Comparison of ENCODE assay signal across 9 cellular contexts in the genomic region with DNA sequence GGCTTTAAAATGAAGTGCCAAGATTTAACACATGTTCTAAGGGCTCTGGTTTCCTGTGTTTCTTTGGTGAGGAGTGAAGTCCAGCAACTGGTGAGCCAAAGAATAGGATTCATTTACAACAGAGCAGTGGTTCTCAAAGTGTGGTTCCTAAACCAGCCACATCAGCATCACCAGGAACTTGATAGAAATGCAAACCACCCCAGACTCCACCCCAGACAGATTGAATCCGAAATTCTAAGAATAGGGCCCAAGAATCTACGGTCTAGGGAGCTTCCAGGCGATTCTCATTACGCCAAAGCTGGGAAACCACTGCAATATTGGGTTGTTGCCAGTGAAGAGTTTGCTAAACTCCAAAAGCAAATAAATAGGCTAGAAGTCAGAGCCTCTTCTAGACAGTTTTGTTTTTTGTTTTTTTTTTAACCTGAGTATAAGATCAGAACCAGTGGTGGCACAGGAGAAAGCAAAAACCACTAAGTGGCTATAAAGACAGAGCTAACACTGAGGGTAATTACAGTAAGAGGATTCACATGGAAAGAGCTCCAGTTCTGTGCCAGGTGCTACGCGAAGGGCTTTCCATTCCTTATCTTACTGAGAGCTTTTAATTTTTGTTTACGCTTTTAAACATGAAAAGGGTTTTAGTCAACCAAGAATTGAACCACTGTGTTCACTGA. TPM values are rescaled to one million over a fixed set of nuclear protein-coding genes. Genes with fewer than 3 reads are reported as not detected.
DNase-seq lines count a peak whose midpoint lies in the region; ATAC-seq, FAIRE-seq and TF ChIP-seq lines count a peak whose summit lies in the region.
"Had no signal": no experiment of that assay in that cellular context is flagged by ENCODE, and none has a peak within 500 bp of the region (broad histone marks: within the 10 kb centered on the region; RNA-seq: fewer than 3 reads in every experiment).

No MANE protein-coding gene starts in this region.

- no peaks in the 10 kb centered on the region for H3K27me3 ChIP-seq in esophagus (ENCODE audit: control insufficient read depth in 1 of 2, insufficient read depth in 2 of 2, low read length in 2 of 2)
- H3K27me3 ChIP-seq: BLaER1 treated with 17β-estradiol and CSF1 and Interleukin-3, amounts not matched to agents 10 nM and 100 nM had no signal

- H3K4me1 Mint-ChIP-seq in nephron progenitor cell, result peaks cover 17% of the 10 kb centered on the region
- H3K4me1 Mint-ChIP-seq in activated T-helper 2 cell treated with anti-CD3 and anti-CD28 coated beads, Interferon-gamma antibody, Interleukin-2, Interleukin-4, amounts not matched to agents 10 μg/mL and 5 μg/mL and 100 μg/mL, durations not matched to agents 14 hours and 24 hours and 36 hours (ENCODE audit: low read depth), result no peaks in the 10 kb centered on the region

- no peak for TF ChIP-seq POLR2A in GM12891 (IDR thresholded peaks at IDR 0.05; ENCODE audit: low read depth, low read length)

- no peaks in the 10 kb centered on the region for H3K36me3 ChIP-seq in esophagus (ENCODE audit: control insufficient read depth in 2 of 2, insufficient read depth in 2 of 2, low read length in 1 of 2)
- H3K36me3 ChIP-seq: BLaER1 treated with 17β-estradiol and CSF1 and Interleukin-3, amounts not matched to agents 10 nM and 100 nM had no signal

- H3K4me1 ChIP-seq in esophagus (ENCODE audit: control insufficient read depth in 2 of 2, insufficient read depth in 2 of 2, low read length in 1 of 2), result peaks cover 0 to 3% of the 10 kb centered on the region in 2 donors

- H3K27ac Mint-ChIP-seq in nephron progenitor cell, result peak overlapping the region; percentile 59
- no peak overlapping the region for H3K27ac Mint-ChIP-seq in activated T-helper 2 cell treated with anti-CD3 and anti-CD28 coated beads, Interferon-gamma antibody, Interleukin-2, Interleukin-4, amounts not matched to agents 10 μg/mL and 5 μg/mL and 100 μg/mL, durations not matched to agents 14 hours and 24 hours and 36 hours

- ATAC-seq in GM19452 (IDR thresholded peaks at IDR 0.05; ENCODE audit: unreplicated experiment), result no peak

- H3K4me3 Mint-ChIP-seq in nephron progenitor cell, result no peak overlapping the region
- no peak overlapping the region for H3K4me3 Mint-ChIP-seq in activated T-helper 2 cell treated with anti-CD3 and anti-CD28 coated beads, Interferon-gamma antibody, Interleukin-2, Interleukin-4, amounts not matched to agents 10 μg/mL and 5 μg/mL and 100 μg/mL, durations not matched to agents 14 hours and 24 hours and 36 hours (ENCODE audit: low read depth)

- FAIRE-seq in GM12891 (lab: Jason Lieb, UNC), result no peak

- no peaks in the 10 kb centered on the region for H3K9me3 Mint-ChIP-seq in nephron progenitor cell
- H3K9me3 Mint-ChIP-seq in activated T-helper 2 cell treated with anti-CD3 and anti-CD28 coated beads, Interferon-gamma antibody, Interleukin-2, Interleukin-4, amounts not matched to agents 10 μg/mL and 5 μg/mL and 100 μg/mL, durations not matched to agents 14 hours and 24 hours and 36 hours, result no peaks in the 10 kb centered on the region

- intact Hi-C loops in activated T-helper 2 cell treated with anti-CD3 and anti-CD28 coated beads, Interferon-gamma antibody, Interleukin-2, Interleukin-4, amounts not matched to agents 10 μg/mL and 5 μg/mL and 100 μg/mL, durations not matched to agents 14 hours and 24 hours and 36 hours (cut with micrococcal nuclease), result no loop called here

- DNase-seq in AG09309 (ENCODE audit: low read depth) (peak; percentile 33), NCI-H2107 treated with DMSO at 0.1 percent for 48 hours (lab: John Stamatoyannopoulos, UW; ENCODE audit: unreplicated experiment) (peak; percentile 100), nephron progenitor cell (no peak), GM12891 (ENCODE audit: insufficient read length, low spot score) (no peak), SKM-1 treated with dmso at 0.1 percent for 144 hours (lab: John Stamatoyannopoulos, UW; ENCODE audit: unreplicated experiment) (no peak)
- DNase-seq in activated T-helper 2 cell treated with anti-CD3 and anti-CD28 coated beads, Interferon-gamma antibody, Interleukin-2, Interleukin-4, amounts not matched to agents 10 μg/mL and 5 μg/mL and 100 μg/mL, durations not matched to agents 14 hours and 24 hours and 36 hours (ENCODE audit: low spot score), result no peak

- peak overlapping the region; percentile 62 to 65 for H3K27ac ChIP-seq in esophagus (ENCODE audit: low read depth in 2 of 2, low read length in 1 of 2)
- H3K27ac ChIP-seq: BLaER1 treated with 17β-estradiol and CSF1 and Interleukin-3, amounts not matched to agents 10 nM and 100 nM had no signal

- no peaks in the 10 kb centered on the region for H3K27me3 Mint-ChIP-seq in nephron progenitor cell (ENCODE audit: low read depth, poor library complexity)
- peaks cover 4% of the 10 kb centered on the region for H3K27me3 Mint-ChIP-seq in activated T-helper 2 cell treated with anti-CD3 and anti-CD28 coated beads, Interferon-gamma antibody, Interleukin-2, Interleukin-4, amounts not matched to agents 10 μg/mL and 5 μg/mL and 100 μg/mL, durations not matched to agents 14 hours and 24 hours and 36 hours (ENCODE audit: low read depth)

- no peak for TF ChIP-seq CTCF in AG09309 (IDR thresholded peaks at IDR 0.05; ENCODE audit: control insufficient read depth, insufficient read depth, low read depth, low read length, missing control alignments)
- TF ChIP-seq CTCF in nephron progenitor cell (IDR thresholded peaks at IDR 0.05), result no peak

- 50 to 53% methylated on average over 7 of the region's 7 CpGs for WGBS in esophagus, 2 donors

- no peaks in the 10 kb centered on the region for H3K36me3 Mint-ChIP-seq in nephron progenitor cell (ENCODE audit: low read depth)
- H3K36me3 Mint-ChIP-seq in activated T-helper 2 cell treated with anti-CD3 and anti-CD28 coated beads, Interferon-gamma antibody, Interleukin-2, Interleukin-4, amounts not matched to agents 10 μg/mL and 5 μg/mL and 100 μg/mL, durations not matched to agents 14 hours and 24 hours and 36 hours (ENCODE audit: low read depth), result no peaks in the 10 kb centered on the region

- H3K9me3 ChIP-seq in esophagus (ENCODE audit: control insufficient read depth in 2 of 2, insufficient read depth in 1 of 2, low read depth in 1 of 2, low read length in 1 of 2), result no peaks in the 10 kb centered on the region
- H3K9me3 ChIP-seq: BLaER1 treated with 17β-estradiol and CSF1 and Interleukin-3, amounts not matched to agents 10 nM and 100 nM had no signal

- H3K4me3 ChIP-seq in AG09309 (ENCODE audit: control insufficient read depth, low read depth, low read length) (no peak overlapping the region), esophagus (ENCODE audit: low read depth in 1 of 2, low read length in 2 of 2) (no peak overlapping the region)
- H3K4me3 ChIP-seq: BLaER1 treated with 17β-estradiol and CSF1 and Interleukin-3, amounts not matched to agents 10 nM and 100 nM had no signal

TF ChIP-seq in GM12891, 5 proteins besides CTCF, POLR2A, EP300 and RAD21:
- TF ChIP-seq POLR2AphosphoS5 (IDR thresholded peaks at IDR 0.05; ENCODE audit: low read depth, low read length) (no peak), POU2F2 (IDR thresholded peaks at IDR 0.05; ENCODE audit: low read depth, low read length) (no peak), SPI1 (IDR thresholded peaks at IDR 0.05; ENCODE audit: low read depth, low read length) (no peak), TAF1 (IDR thresholded peaks at IDR 0.05; ENCODE audit: low read depth, low read length) (no peak), PAX5 (IDR thresholded peaks at IDR 0.05; ENCODE audit: insufficient read depth, low read length, severe bottlenecking) (no peak)

RNA-seq across cellular contexts. Expression of gene FMO2, which starts 42.5 kb away (rescaled TPM):
- polyA plus RNA-seq in esophagus, result 10 to 100 TPM; 50.5 to 95.4 TPM
- polyA plus RNA-seq in GM12891 (2012; ENCODE audit: low read depth, missing spikeins), result not detected
- total RNA-seq in activated T-helper 2 cell treated with anti-CD3 and anti-CD28 coated beads, Interferon-gamma antibody, Interleukin-2, Interleukin-4, amounts not matched to agents 10 μg/mL and 5 μg/mL and 100 μg/mL, durations not matched to agents 14 hours and 24 hours and 36 hours, result not detected in 2 replicates

RNA-seq across cellular contexts. Expression of gene FMO3, which starts 51.9 kb away (rescaled TPM):
- 1 to 10 TPM; 1.6 to 2.1 TPM for polyA plus RNA-seq in esophagus
- polyA plus RNA-seq in GM12891 (2012; ENCODE audit: low read depth, missing spikeins), result not detected
- not detected in 2 replicates for total RNA-seq in activated T-helper 2 cell treated with anti-CD3 and anti-CD28 coated beads, Interferon-gamma antibody, Interleukin-2, Interleukin-4, amounts not matched to agents 10 μg/mL and 5 μg/mL and 100 μg/mL, durations not matched to agents 14 hours and 24 hours and 36 hours

Comparison
In these comparisons a context has a peak if more than half of its experiments do, and no peak if none do; other contexts are left out.
1. DNase-seq: peak in AG09309 (single experiment) and NCI-H2107 treated with DMSO at 0.1 percent for 48 hours (single experiment); none in nephron progenitor cell (single experiment), GM12891 (single experiment), activated T-helper 2 cell treated with anti-CD3 and anti-CD28 coated beads, Interferon-gamma antibody, Interleukin-2, Interleukin-4, amounts not matched to agents 10 μg/mL and 5 μg/mL and 100 μg/mL, durations not matched to agents 14 hours and 24 hours and 36 hours (single experiment) and SKM-1 treated with dmso at 0.1 percent for 144 hours (single experiment).